ENCODE assay signal across 9 cellular contexts in genomic region chr10:5666324-5667220, GRCh38. TPM values are rescaled to one million over a fixed set of nuclear protein-coding genes. Genes with fewer than 3 reads are reported as not detected.
DNase-seq lines count a peak whose midpoint lies in the region; ATAC-seq, FAIRE-seq and TF ChIP-seq lines count a peak whose summit lies in the region.
"Had no signal": no experiment of that assay in that cellular context is flagged by ENCODE, and none has a peak within 500 bp of the region (broad histone marks: within the 10 kb centered on the region; RNA-seq: fewer than 3 reads in every experiment).

TSS of gene ASB13 (minus strand) at chr10:5666595. CDS start at chr10:5666551, 44 bp downstream.

- peak within 1 kb of the TSS; percentile 78 for H3K4me3 ChIP-seq in epithelial cell of esophagus (ENCODE audit: low read length)

- no peak for FAIRE-seq in H54 (lab: Jason Lieb, UNC)
- FAIRE-seq: colon had no signal

- no peak for TF ChIP-seq CTCF in epithelial cell of esophagus (IDR thresholded peaks at IDR 0.05; ENCODE audit: insufficient read depth, low read depth, low read length, missing control alignments)

- DNase-seq in Daoy (ENCODE audit: low read depth) (peak; percentile 58), H54 (ENCODE audit: insufficient read length, low spot score) (peak; percentile 42), NCI-H146 treated with DMSO at 0.1 percent for 48 hours (lab: John Stamatoyannopoulos, UW; ENCODE audit: unreplicated experiment) (peak; percentile 19), epithelial cell of esophagus (ENCODE audit: low read depth) (peak; percentile 59), middle frontal gyrus (ENCODE audit: extremely low spot score, low spot score) (peak; percentile 40)
- peak; percentile 81 for DNase-seq in activated CD8-positive, alpha-beta memory T cell treated with anti-CD3 and anti-CD28 coated beads for 24 hours
- peak in 4 of 6 experiments; percentile 5 to 31 (median 20) for DNase-seq in stimulated activated naive CD4-positive, alpha-beta T cell (lab: John Stamatoyannopoulos, UW)

- no peak for ATAC-seq in HG02763 (IDR thresholded peaks at IDR 0.05; ENCODE audit: unreplicated experiment)

- peak; percentile 56 for TF ChIP-seq POLR2A in H54 (IDR thresholded peaks at IDR 0.05; ENCODE audit: low read depth, low read length)

RNA-seq across cellular contexts. Expression of gene ASB13, which starts in this region (rescaled TPM):
- total RNA-seq in Daoy (2014; rRNA removed; shearing (Covaris generic)): 11.2 and 13.3 TPM in 2 replicates

Comparison
In these comparisons a context has a peak if more than half of its experiments do, and no peak if none do; other contexts are left out.
1. DNase-seq: peak in every context shown above with its lines; median percentile 81 in activated CD8-positive, alpha-beta memory T cell treated with anti-CD3 and anti-CD28 coated beads for 24 hours; 59 in epithelial cell of esophagus; 58 in Daoy; 42 in H54; 40 in middle frontal gyrus; 20 in stimulated activated naive CD4-positive, alpha-beta T cell; 19 in NCI-H146 treated with DMSO at 0.1 percent for 48 hours.